Comparison of ENCODE assay signal across 13 cellular contexts in genomic region chr3:9930804-9931418, GRCh38. TPM values are rescaled to one million over a fixed set of nuclear protein-coding genes. Genes with fewer than 3 reads are reported as not detected.
A peak's percentile ranks its signal among the peaks of the same experiment; 100 is the strongest.
DNase-seq lines count a peak whose midpoint lies in the region; ATAC-seq and TF ChIP-seq lines count a peak whose summit lies in the region.
"Had no signal": no experiment of that assay in that cellular context is flagged by ENCODE, and none has a peak within 500 bp of the region (broad histone marks: within the 10 kb centered on the region; RNA-seq: fewer than 3 reads in every experiment).

No MANE protein-coding gene starts in this region.

- ATAC-seq in CD4-positive, alpha-beta T cell (ENCODE audit: poor library complexity) = no peak
- ATAC-seq in GM18870 (IDR thresholded peaks at IDR 0.05; ENCODE audit: unreplicated experiment) = no peak
- no peak for ATAC-seq in GM21723 (IDR thresholded peaks at IDR 0.05; ENCODE audit: unreplicated experiment)
- ATAC-seq: left lung had no signal

- H3K4me3 ChIP-seq in epithelial cell of proximal tubule (ENCODE audit: low read depth, low read length) (no peak overlapping the region), prostate gland (no peak overlapping the region), MG63 (no peak overlapping the region)
- H3K4me3 ChIP-seq: left lung, SJSA1 had no signal

- CTCF ChIA-PET in CD4-positive, alpha-beta T cell (lab: Charles Lee) = interaction anchor here (1.2 to 3.3 kb wide), 3 partner anchors 15 to 116 kb away, joined by 3 to 20 read pairs (median 6); partner anchors contain the start of gene JAGN1

- no peak overlapping the region for H3K27ac ChIP-seq in CD4-positive, alpha-beta T cell (ENCODE audit: low read depth, low read length)
- H3K27ac ChIP-seq in prostate gland = no peak overlapping the region
- H3K27ac ChIP-seq: left lung, parathyroid adenoma, SJSA1 had no signal

- no peak for DNase-seq in CD4-positive, alpha-beta T cell
- DNase-seq in RPMI8226 (peak; percentile 17), epithelial cell of proximal tubule (ENCODE audit: low read depth) (no peak), prostate gland (ENCODE audit: low spot score) (no peak), MG63 (no peak)
- DNase-seq: activated CD8-positive, alpha-beta memory T cell treated with anti-CD3 and anti-CD28 coated beads, Interleukin-2, amount 50 U/mL, for 4 hours; DMS53; left lung had no signal

- no peaks in the 10 kb centered on the region for H3K27me3 Mint-ChIP-seq in CD4-positive, alpha-beta T cell

- H3K36me3 Mint-ChIP-seq in CD4-positive, alpha-beta T cell (ENCODE audit: low read depth) = peaks cover 21% of the 10 kb centered on the region

- no peaks in the 10 kb centered on the region for H3K27me3 ChIP-seq in CD4-positive, alpha-beta T cell (ENCODE audit: control insufficient read depth, insufficient read depth, low read length)
- H3K27me3 ChIP-seq in prostate gland (replicated peaks; ENCODE audit: insufficient read depth) (no peaks in the 10 kb centered on the region), MG63 (no peaks in the 10 kb centered on the region)
- H3K27me3 ChIP-seq: left lung, SJSA1 had no signal

- intact Hi-C loops in CD4-positive, alpha-beta T cell (cut with DNase I, micrococcal nuclease) = loop anchor here (5.0 to 10.0 kb wide), 6 partner anchors 84 to 534 kb away; partner anchors contain the start of genes RPUSD3 (in 1 of the 2), SEC13 (in 1 of the 2), SETD5 (in 1 of the 2) and VHL (in 1 of the 2)
- intact Hi-C loops in prostate gland (cut with DNase I) = loop anchor here (5.0 kb wide), 1 partner anchor 89 kb away; the partner anchor contains the start of gene RPUSD3

- no peaks in the 10 kb centered on the region for H3K9me3 Mint-ChIP-seq in CD4-positive, alpha-beta T cell

- WGBS in prostate gland = 95% methylated on average over 4 of the region's 4 CpGs

- peak overlapping the region; percentile 99 for H3K27ac Mint-ChIP-seq in CD4-positive, alpha-beta T cell

- peak overlapping the region; percentile 87 for H3K4me3 Mint-ChIP-seq in CD4-positive, alpha-beta T cell

- no peak for TF ChIP-seq CTCF in CD4-positive, alpha-beta T cell (IDR thresholded peaks at IDR 0.05)
- TF ChIP-seq CTCF in GM12873 (IDR thresholded peaks at IDR 0.05; ENCODE audit: insufficient read depth, low read depth, low read length, missing control alignments) = peak; percentile 21
- peak; percentile 19 for TF ChIP-seq CTCF in epithelial cell of proximal tubule (conservative IDR thresholded peaks at IDR 0.05; ENCODE audit: low read depth, low read length)
- no peak for TF ChIP-seq CTCF in prostate gland (IDR thresholded peaks at IDR 0.05)

- H3K9me3 ChIP-seq in CD4-positive, alpha-beta T cell (ENCODE audit: control insufficient read depth, low read length) = no peaks in the 10 kb centered on the region
- H3K9me3 ChIP-seq in prostate gland (no peaks in the 10 kb centered on the region), MG63 (no peaks in the 10 kb centered on the region)
- H3K9me3 ChIP-seq: left lung, SJSA1 had no signal

- POLR2A ChIA-PET in CD4-positive, alpha-beta T cell (lab: Charles Lee) = interaction anchor here (1.4 to 5.1 kb wide), 6 partner anchors 16 to 390 kb away, joined by 4 to 98 read pairs (median 38); partner anchors contain the start of genes ARPC4, EMC3, JAGN1 and SEC13

- no peak for TF ChIP-seq POLR2A in prostate gland (IDR thresholded peaks at IDR 0.05)

- peaks cover 54% of the 10 kb centered on the region for H3K4me1 Mint-ChIP-seq in CD4-positive, alpha-beta T cell (ENCODE audit: low read depth)

- H3K36me3 ChIP-seq in prostate gland = peaks cover 0 to 4% of the 10 kb centered on the region in 2 donors
- H3K36me3 ChIP-seq in MG63 = no peaks in the 10 kb centered on the region
- H3K36me3 ChIP-seq: SJSA1 had no signal

- H3K4me1 ChIP-seq in prostate gland (replicated peaks) = peaks cover 7% of the 10 kb centered on the region

RNA-seq across cellular contexts. Expression of gene CRELD1, which starts 2.7 kb away (rescaled TPM):
- total RNA-seq in CD4-positive, alpha-beta T cell = 10 to 100 TPM; 10.7 to 12.4 TPM
- total RNA-seq in epithelial cell of proximal tubule (20.5 and 36.6 TPM in 2 replicates), prostate gland (10 to 100 TPM; 46.9 to 64.9 TPM)
- total RNA-seq in MG63 (2014; rRNA removed; shearing (Covaris generic); ENCODE audit: low replicate concordance) = 19.1 and 22.6 TPM in 2 replicates

RNA-seq across cellular contexts. Expression of gene IL17RC, which starts 14.0 kb away (rescaled TPM):
- under 1 TPM; 0.42 to 0.88 TPM for total RNA-seq in CD4-positive, alpha-beta T cell
- total RNA-seq in epithelial cell of proximal tubule (33.2 and 35.3 TPM in 2 replicates), prostate gland (100 to 1,000 TPM in 1 of 2 donors, 10 to 100 TPM in 1; 80.7 to 152 TPM)
- 12.1 and 14.8 TPM in 2 replicates for total RNA-seq in MG63 (2014; rRNA removed; shearing (Covaris generic); ENCODE audit: low replicate concordance)

RNA-seq across cellular contexts. Expression of gene PRRT3, which starts 21.3 kb away (rescaled TPM):
- total RNA-seq in CD4-positive, alpha-beta T cell = 1 to 10 TPM; 6.3 to 8.3 TPM
- 1.3 and 2.4 TPM in 2 replicates for total RNA-seq in epithelial cell of proximal tubule
- 10 to 100 TPM in 1 of 2 donors, 1 to 10 TPM in 1; 8.9 to 10.1 TPM for total RNA-seq in prostate gland
- total RNA-seq in MG63 (2014; rRNA removed; shearing (Covaris generic); ENCODE audit: low replicate concordance) = 0.23 TPM in 1 of 2 replicates, not detected in the other

RNA-seq across cellular contexts. Expression of gene IL17RE, which starts 28.3 kb away (rescaled TPM):
- 1 to 10 TPM; 1.4 to 1.6 TPM for total RNA-seq in CD4-positive, alpha-beta T cell
- total RNA-seq in epithelial cell of proximal tubule = 4.1 and 4.8 TPM in 2 replicates
- total RNA-seq in prostate gland = 10 to 100 TPM; 10.1 to 28.2 TPM
- 0.30 TPM in 1 of 2 replicates, not detected in the other for total RNA-seq in MG63 (2014; rRNA removed; shearing (Covaris generic); ENCODE audit: low replicate concordance)

RNA-seq across cellular contexts. Expression of gene JAGN1, which starts 40.5 kb away (rescaled TPM):
- 10 to 100 TPM; 14.4 to 15.1 TPM for total RNA-seq in CD4-positive, alpha-beta T cell
- total RNA-seq in epithelial cell of proximal tubule (27.8 and 39.1 TPM in 2 replicates), prostate gland (10 to 100 TPM; 37.0 to 61.5 TPM)
- total RNA-seq in MG63 (2014; rRNA removed; shearing (Covaris generic); ENCODE audit: low replicate concordance) = 21.4 and 23.1 TPM in 2 replicates

Comparison
In these comparisons a context has a peak if more than half of its experiments do, and no peak if none do; other contexts are left out.
1. CTCF ChIP-seq: peak in GM12873 (single experiment) and epithelial cell of proximal tubule (single experiment); none in CD4-positive, alpha-beta T cell (single experiment) and prostate gland (0 of 4).